8 cellular contexts compared by ENCODE assay signal in genomic region chr21:34615487-34615814, GRCh38. TPM values are rescaled to one million over a fixed set of nuclear protein-coding genes. Genes with fewer than 3 reads are reported as not detected.
DNase-seq lines count a peak whose midpoint lies in the region; ATAC-seq and TF ChIP-seq lines count a peak whose summit lies in the region.

No MANE protein-coding gene starts in this region.

- H3K27me3 Mint-ChIP-seq in IgD-negative memory B cell, result peaks cover 3% of the 10 kb centered on the region

- H3K36me3 ChIP-seq in duodenal mucosa (ENCODE audit: control insufficient read depth in 1 of 2, insufficient read depth in 2 of 2, low read length in 2 of 2), result no peaks in the 10 kb centered on the region
- H3K36me3 ChIP-seq in osteoblast (ENCODE audit: insufficient read depth, low read length), result no peaks in the 10 kb centered on the region

- ATAC-seq in GM18520 (IDR thresholded peaks at IDR 0.05; ENCODE audit: unreplicated experiment) (no peak), HG03354 (IDR thresholded peaks at IDR 0.05; ENCODE audit: poor library complexity, severe bottlenecking, unreplicated experiment) (no peak), GM21423 (IDR thresholded peaks at IDR 0.05; ENCODE audit: unreplicated experiment) (no peak)

- H3K27ac Mint-ChIP-seq in IgD-negative memory B cell, result peak overlapping the region in 2 of 3 donors; percentile 58 to 86

- no peak for TF ChIP-seq CTCF in osteoblast (IDR thresholded peaks at IDR 0.05; ENCODE audit: extremely low read depth, low read depth, low read length)

- H3K9me3 ChIP-seq in duodenal mucosa (ENCODE audit: control insufficient read depth in 1 of 2, low read length in 2 of 2), result no peaks in the 10 kb centered on the region
- no peaks in the 10 kb centered on the region for H3K9me3 ChIP-seq in osteoblast (ENCODE audit: low read depth, low read length)

- DNase-seq in osteoblast (ENCODE audit: insufficient read length, low spot score, missing footprints), result peak; percentile 77
- no peak for DNase-seq in COLO668 (lab: John Stamatoyannopoulos, UW; ENCODE audit: unreplicated experiment)

- peak overlapping the region; percentile 76 to 93 (median 84) for H3K4me3 Mint-ChIP-seq in IgD-negative memory B cell

- no peaks in the 10 kb centered on the region for H3K27me3 ChIP-seq in duodenal mucosa (ENCODE audit: control insufficient read depth in 1 of 2, insufficient read depth in 2 of 2, low read length in 2 of 2)
- peaks cover 11% of the 10 kb centered on the region for H3K27me3 ChIP-seq in osteoblast (ENCODE audit: insufficient read depth, low read length)

- peak overlapping the region; percentile 94 for H3K4me2 ChIP-seq in osteoblast (ENCODE audit: insufficient read depth, low read length)

- peaks cover 2% of the 10 kb centered on the region for H4K20me1 ChIP-seq in osteoblast (ENCODE audit: insufficient read depth, low read length)

- peaks cover 16% of the 10 kb centered on the region for H3K79me2 ChIP-seq in osteoblast (ENCODE audit: insufficient read depth, low read length)

- no peaks in the 10 kb centered on the region for H3K36me3 Mint-ChIP-seq in IgD-negative memory B cell

- H3K27ac ChIP-seq in duodenal mucosa (ENCODE audit: low read depth, low read length), result no peak overlapping the region
- H3K27ac ChIP-seq in osteoblast (ENCODE audit: low read depth, low read length), result peak overlapping the region; percentile 52

- H3K4me3 ChIP-seq in GM08714 (ENCODE audit: low read length) (peak overlapping the region; percentile 46; the same call in 1 of the 2 replicates), duodenal mucosa (ENCODE audit: low read depth in 1 of 2, low read length in 2 of 2) (peak overlapping the region; percentile 70 to 76), osteoblast (ENCODE audit: insufficient read depth, low read length) (peak overlapping the region; percentile 87)

- peak overlapping the region in 1 of 2 donors; percentile 68 for H3K9ac ChIP-seq in duodenal mucosa (ENCODE audit: low read depth in 1 of 2, low read length in 2 of 2)

- H3K9me3 Mint-ChIP-seq in IgD-negative memory B cell, result no peaks in the 10 kb centered on the region

- H3K4me1 Mint-ChIP-seq in IgD-negative memory B cell, result peaks cover 7 to 13% (median 11%) of the 10 kb centered on the region in 3 donors

- peaks cover 0 to 17% of the 10 kb centered on the region in 2 donors for H3K4me1 ChIP-seq in duodenal mucosa (ENCODE audit: control insufficient read depth in 1 of 2, insufficient read depth in 2 of 2, low read length in 2 of 2)
- H3K4me1 ChIP-seq in osteoblast (ENCODE audit: insufficient read depth, low read length), result peaks cover 9% of the 10 kb centered on the region

- H2AFZ ChIP-seq in osteoblast (ENCODE audit: low read length), result peak overlapping the region; percentile 99

RNA-seq across cellular contexts. Expression of gene RCAN1, which starts 0.5 kb away (rescaled TPM):
- 6.3 TPM for polyA plus RNA-seq in IgD-negative memory B cell
- 99.6 and 103 TPM in 2 replicates for total RNA-seq in osteoblast

RNA-seq across cellular contexts. Expression of gene CLIC6, which starts 53.3 kb away (rescaled TPM):
- polyA plus RNA-seq in IgD-negative memory B cell, result 0.08 TPM
- total RNA-seq in osteoblast, result under 0.01 TPM in 2 replicates
